In the genomic region with DNA sequence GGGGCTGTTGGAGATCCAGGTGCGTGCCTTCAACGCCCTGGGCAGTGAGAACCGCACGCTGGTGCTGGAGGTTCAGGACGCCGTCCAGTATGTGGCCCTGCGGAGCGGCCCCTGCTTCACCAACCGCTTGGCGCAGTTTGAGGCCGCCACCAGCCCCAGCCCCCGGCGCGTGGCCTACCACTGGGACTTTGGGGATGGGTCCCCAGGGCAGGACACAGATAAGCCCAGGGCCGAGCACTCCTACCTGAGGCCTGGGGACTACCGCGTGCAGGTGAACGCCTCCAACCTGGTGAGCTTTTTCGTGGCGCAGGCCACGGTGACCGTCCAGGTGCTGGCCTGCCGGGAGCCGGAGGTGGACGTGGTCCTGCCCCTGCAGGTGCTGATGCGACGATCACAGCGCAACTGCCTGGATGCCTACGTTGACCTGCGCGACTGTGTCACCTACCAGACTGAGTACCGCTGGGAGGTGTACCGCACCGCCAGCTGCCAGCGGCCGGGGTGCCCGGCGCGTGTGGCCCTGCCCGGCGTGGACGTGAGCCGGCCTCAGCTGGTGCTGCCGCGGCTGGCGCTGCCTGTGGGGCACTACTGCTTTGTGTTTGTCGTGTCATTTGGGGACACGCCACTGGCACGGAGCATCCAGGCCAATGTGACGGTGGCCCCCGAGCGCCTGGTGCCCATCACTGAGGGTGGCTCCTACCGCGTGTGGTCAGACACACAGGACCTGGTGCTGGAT, we compare ENCODE assay signal across 9 cellular contexts. TPM values are rescaled to one million over a fixed set of nuclear protein-coding genes. Genes with fewer than 3 reads are reported as not detected.
A peak's percentile ranks its signal among the peaks of the same experiment; 100 is the strongest.
DNase-seq lines count a peak whose midpoint lies in the region; ATAC-seq and TF ChIP-seq lines count a peak whose summit lies in the region.
"Not testable (repeated sequence)": the region's sequence is repeated elsewhere in the genome, so short reads cannot be mapped to it uniquely, and the experiment has no call there.
"Had no signal": no experiment of that assay in that cellular context is flagged by ENCODE, and none has a peak within 500 bp of the region (broad histone marks: within the 10 kb centered on the region; RNA-seq: fewer than 3 reads in every experiment).

No MANE protein-coding gene starts in this region.

- H3K4me1 Mint-ChIP-seq in nephron progenitor cell = not testable (repeated sequence)

- not testable (repeated sequence) for H3K36me3 Mint-ChIP-seq in nephron progenitor cell (ENCODE audit: low read depth)

- intact Hi-C loops in heart left ventricle (cut with DNase I); upper lobe of right lung (cut with DNase I): not testable (repeated sequence)

- not testable (repeated sequence) for H3K27me3 Mint-ChIP-seq in nephron progenitor cell (ENCODE audit: low read depth, poor library complexity)

- peak; percentile 0 for DNase-seq in HCEC 1CT
- peak; percentile 54 for DNase-seq in activated CD8-positive, alpha-beta memory T cell treated with anti-CD3 and anti-CD28 coated beads for 24 hours
- DNase-seq in ecto neural progenitor cell (ENCODE audit: low spot score) = peak; percentile 20
- DNase-seq in heart left ventricle = peak in 3 of 5 donors; percentile 4 to 40 (median 11)
- DNase-seq in left lobe of liver (ENCODE audit: low spot score) = not testable (repeated sequence)
- peak; percentile 1 for DNase-seq in nephron progenitor cell
- peak; percentile 1 for DNase-seq in stimulated activated CD4-positive, alpha-beta T cell treated with anti-CD3 and anti-CD28 coated beads, Interleukin-1b, Interleukin-23, amount 100 ng/mL, for 48 hours
- DNase-seq in upper lobe of right lung = peak; percentile 64

- not testable (repeated sequence) for H3K27ac Mint-ChIP-seq in nephron progenitor cell

- not testable (repeated sequence) for H3K36me3 ChIP-seq in heart left ventricle, upper lobe of right lung

- H3K4me3 ChIP-seq in heart left ventricle, upper lobe of right lung: not testable (repeated sequence)

- 95 to 98% (median 97%) methylated on average over 13 to 35 of the region's 54 CpGs for WGBS in heart left ventricle, 4 donors

- H3K27ac ChIP-seq in heart left ventricle, upper lobe of right lung: not testable (repeated sequence)

- H3K4me3 Mint-ChIP-seq in nephron progenitor cell = not testable (repeated sequence)

- H3K9me3 ChIP-seq in heart left ventricle, upper lobe of right lung: not testable (repeated sequence)

- not testable (repeated sequence) for TF ChIP-seq POLR2A in heart left ventricle (IDR thresholded peaks at IDR 0.05)

- not testable (repeated sequence) for TF ChIP-seq CTCF in heart left ventricle (IDR thresholded peaks at IDR 0.05); nephron progenitor cell (IDR thresholded peaks at IDR 0.05); upper lobe of right lung (IDR thresholded peaks at IDR 0.05)

- not testable (repeated sequence) for H3K9me3 Mint-ChIP-seq in nephron progenitor cell

- ATAC-seq in heart left ventricle = peak in 2 of 4 donors; percentile 27 to 30
- peak; percentile 12 for ATAC-seq in left lobe of liver
- ATAC-seq in upper lobe of right lung = peak; percentile 57

- not testable (repeated sequence) for H3K4me1 ChIP-seq in heart left ventricle, upper lobe of right lung

- not testable (repeated sequence) for H3K27me3 ChIP-seq in heart left ventricle, upper lobe of right lung

RNA-seq across cellular contexts. Expression of gene NPIPA7, which starts 12.2 kb away (rescaled TPM):
- total RNA-seq in heart left ventricle (1 to 10 TPM in 7 of 9 donors, under 1 TPM in 2; 0.21 to 5.2 (median 1.7) TPM), left lobe of liver (2.4 TPM), upper lobe of right lung (7.7 TPM)
- polyA plus RNA-seq in heart left ventricle = 1 to 10 TPM; 3.5 to 5.2 TPM
- polyA plus RNA-seq: IgD-negative memory B cell had no signal
